In the genomic region with DNA sequence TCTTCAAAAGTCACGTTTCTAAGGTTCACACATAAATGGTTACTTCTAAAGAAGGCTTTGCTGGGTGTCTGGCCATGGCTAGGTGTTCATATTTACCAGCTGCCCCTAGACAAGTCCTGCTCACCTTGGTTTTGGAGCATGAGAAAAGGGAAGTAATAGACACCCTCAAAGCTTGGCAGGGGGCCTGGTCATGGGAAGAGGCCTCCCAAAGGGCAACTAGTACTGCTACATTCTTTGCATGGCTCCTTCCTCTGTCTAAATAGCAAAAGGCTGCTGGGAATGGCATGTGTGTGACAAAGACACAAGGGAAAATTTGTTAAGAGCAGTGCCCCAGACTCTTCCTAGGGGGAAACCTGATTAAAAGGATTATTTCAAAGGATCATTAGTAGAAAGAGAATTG, we compare ENCODE assay signal across 23 cellular contexts.
A peak's percentile ranks its signal among the peaks of the same experiment; 100 is the strongest.
DNase-seq lines count a peak whose midpoint lies in the region; ATAC-seq, FAIRE-seq and TF ChIP-seq lines count a peak whose summit lies in the region.
"Had no signal": no experiment of that assay in that cellular context is flagged by ENCODE, and none has a peak within 500 bp of the region (broad histone marks: within the 10 kb centered on the region; RNA-seq: fewer than 3 reads in every experiment).

No MANE protein-coding gene starts in this region.

- H3K36me3 ChIP-seq in ascending aorta = no peaks in the 10 kb centered on the region
- H3K36me3 ChIP-seq: MG63, Peyer's patch, SJCRH30, tibial artery had no signal

- H3K27me3 ChIP-seq in ascending aorta = no peaks in the 10 kb centered on the region
- H3K27me3 ChIP-seq: Peyer's patch, tibial artery had no signal

- H3K4me3 ChIP-seq in ascending aorta = no peak overlapping the region
- H3K4me3 ChIP-seq: MG63, Peyer's patch, SJCRH30, tibial artery had no signal

- no peak overlapping the region for H3K27ac ChIP-seq in ascending aorta
- H3K27ac ChIP-seq: Peyer's patch, SJCRH30, tibial artery had no signal

- DNase-seq in GM12892 (ENCODE audit: insufficient read length) (no peak), NOMO-1 treated with dmso at 0.1 percent for 144 hours (lab: John Stamatoyannopoulos, UW; ENCODE audit: unreplicated experiment) (peak; percentile 10), left ventricle myocardium superior (peak; percentile 69), pons (ENCODE audit: low spot score) (peak; percentile 60), ascending aorta (ENCODE audit: low spot score in 2 of 2) (no peak), COLO668 (lab: John Stamatoyannopoulos, UW; ENCODE audit: unreplicated experiment) (no peak)
- DNase-seq: activated CD4-positive, alpha-beta T cell treated with anti-CD3 and anti-CD28 coated beads for 48 hours; activated CD8-positive, alpha-beta memory T cell treated with anti-CD3 and anti-CD28 coated beads, Interleukin-2, amount 50 U/mL, for 4 hours; activated naive CD4-positive, alpha-beta T cell treated with anti-CD3 and anti-CD28 coated beads, Interleukin-2, amount 50 U/mL, for 16 hours; C1 segment of cervical spinal cord; KBM-7; MG63; naive thymus-derived CD4-positive, alpha-beta T cell; NCI-H1436; NCI-H2107; NCI-H446; occipital lobe; Peyer's patch; SJCRH30; stimulated activated CD4-positive, alpha-beta T cell treated with anti-CD3 and anti-CD28 coated beads, Interleukin-15, amount 100 ng/mL, for 24 hours; tibial artery had no signal

- TF ChIP-seq CTCF in ascending aorta (IDR thresholded peaks at IDR 0.05) = no peak

- no peaks in the 10 kb centered on the region for H3K9me3 ChIP-seq in ascending aorta
- H3K9me3 ChIP-seq: MG63, Peyer's patch, SJCRH30 had no signal

- no peak for TF ChIP-seq POLR2A in GM12892 (IDR thresholded peaks at IDR 0.05; ENCODE audit: low read depth, low read length)

- intact Hi-C loops in left ventricle myocardium superior (cut with micrococcal nuclease) = no loop called here
- intact Hi-C loops in ascending aorta (cut with DNase I) = no loop called here

- H3K4me1 ChIP-seq in ascending aorta = no peaks in the 10 kb centered on the region
- H3K4me1 ChIP-seq: Peyer's patch, SJCRH30, tibial artery had no signal

- ATAC-seq in left ventricle myocardium superior (peak; percentile 79), HG02884 (IDR thresholded peaks at IDR 0.05; ENCODE audit: unreplicated experiment) (no peak), HG03565 (IDR thresholded peaks at IDR 0.05; ENCODE audit: unreplicated experiment) (no peak)
- ATAC-seq: naive thymus-derived CD4-positive, alpha-beta T cell had no signal

- FAIRE-seq in GM12892 (lab: Jason Lieb, UNC) = peak; percentile 27

Comparison
In these comparisons a context has a peak if more than half of its experiments do, and no peak if none do; other contexts are left out.
1. DNase-seq: peak in NOMO-1 treated with dmso at 0.1 percent for 144 hours (single experiment), left ventricle myocardium superior (single experiment) and pons (single experiment); none in GM12892 (single experiment), ascending aorta (0 of 2) and COLO668 (single experiment).